20 cellular contexts compared by ENCODE assay signal in genomic region chr6:14397518-14397901, GRCh38.
"Had no signal": no experiment of that assay in that cellular context is flagged by ENCODE, and none has a peak within 500 bp of the region (broad histone marks: within the 10 kb centered on the region; RNA-seq: fewer than 3 reads in every experiment).

No MANE protein-coding gene starts in this region.

- ATAC-seq: activated naive CD4-positive, alpha-beta T cell treated with anti-CD3 and anti-CD28 coated beads, Interleukin-2, amount 50 U/mL, for 72 hours; left lobe of liver; right cardiac atrium; T-cell had no signal

- H3K27ac Mint-ChIP-seq: activated naive CD4-positive, alpha-beta T cell treated with anti-CD3 and anti-CD28 coated beads, Interleukin-2, amount 50 U/mL, for 72 hours; activated T-cell treated with anti-CD3 and anti-CD28 coated beads, Interleukin-2, amount 50 U/mL, for 72 hours; dendritic cell treated with granulocyte-macrophage colony-stimulating factor and Interleukin-4, amounts not matched to agents 40 ng/mL and 50 ng/mL, for 4 days; neural progenitor cell; T-cell; type B pancreatic cell had no signal

- H3K4me1 ChIP-seq: neural progenitor cell, testis had no signal

- H3K27ac ChIP-seq: epithelial cell of prostate, neural progenitor cell, psoas muscle, testis had no signal

- H3K9me3 Mint-ChIP-seq: activated T-cell treated with anti-CD3 and anti-CD28 coated beads, Interleukin-2, amount 50 U/mL, for 72 hours; dendritic cell treated with granulocyte-macrophage colony-stimulating factor and Interleukin-4, amounts not matched to agents 40 ng/mL and 50 ng/mL, for 4 days; T-cell had no signal

- H3K36me3 ChIP-seq: neural progenitor cell had no signal

- H3K36me3 Mint-ChIP-seq: activated naive CD4-positive, alpha-beta T cell treated with anti-CD3 and anti-CD28 coated beads, Interleukin-2, amount 50 U/mL, for 72 hours; neural progenitor cell; T-cell; type B pancreatic cell had no signal

- DNase-seq: activated CD4-positive, alpha-beta T cell treated with anti-CD3 and anti-CD28 coated beads, Interleukin-2, amount 50 U/mL, for 1 hour; activated CD4-positive, CD25-positive, alpha-beta regulatory T cell treated with anti-CD3 and anti-CD28 coated beads, Interleukin-2, amount 50 U/mL, for 72 hours; activated gamma-delta T cell; effector memory CD4-positive, alpha-beta T cell; head of caudate nucleus; kidney; midbrain; right cardiac atrium; T1000 had no signal

- H3K4me3 ChIP-seq: lung, neural progenitor cell, psoas muscle, testis had no signal

- H3K9me3 ChIP-seq: psoas muscle, testis had no signal

- H3K27me3 Mint-ChIP-seq: dendritic cell treated with granulocyte-macrophage colony-stimulating factor and Interleukin-4, amounts not matched to agents 40 ng/mL and 50 ng/mL, for 4 days; type B pancreatic cell had no signal

- H3K27me3 ChIP-seq: neural progenitor cell, testis had no signal

- H3K4me3 Mint-ChIP-seq: dendritic cell treated with granulocyte-macrophage colony-stimulating factor and Interleukin-4, amounts not matched to agents 40 ng/mL and 50 ng/mL, for 4 days; neural progenitor cell; T-cell; type B pancreatic cell had no signal
